ENCODE assay signal across 13 cellular contexts in the genomic region with DNA sequence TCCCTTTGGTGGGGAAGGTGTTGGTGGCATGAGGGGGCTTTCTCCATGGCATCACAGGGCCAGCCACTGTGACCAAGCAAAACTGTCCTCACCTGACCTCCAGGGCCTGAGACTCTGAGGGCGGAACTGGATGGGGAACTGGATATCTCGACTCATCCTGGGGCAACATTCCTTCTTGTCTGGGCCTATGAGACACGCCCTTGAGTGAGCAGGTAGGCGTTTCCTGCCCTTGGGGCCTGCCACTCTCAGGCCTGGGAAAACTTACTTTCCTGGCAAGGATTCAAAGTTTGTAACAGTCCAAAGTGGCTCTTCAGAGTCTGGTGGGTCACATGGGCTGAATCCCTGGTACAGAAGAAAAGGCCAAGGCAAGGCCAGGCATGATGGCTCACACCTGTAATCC. TPM values are rescaled to one million over a fixed set of nuclear protein-coding genes. Genes with fewer than 3 reads are reported as not detected.
DNase-seq lines count a peak whose midpoint lies in the region; ATAC-seq, FAIRE-seq and TF ChIP-seq lines count a peak whose summit lies in the region.
"Had no signal": no experiment of that assay in that cellular context is flagged by ENCODE, and none has a peak within 500 bp of the region (broad histone marks: within the 10 kb centered on the region; RNA-seq: fewer than 3 reads in every experiment).

No MANE protein-coding gene starts in this region.

- H3K27me3 Mint-ChIP-seq in CD8-positive, alpha-beta memory T cell: peaks cover 2 to 5% of the 10 kb centered on the region in 2 donors

- H3K9me1 ChIP-seq in keratinocyte (ENCODE audit: control insufficient read depth, extremely low read depth, insufficient read depth, low read length): no peaks in the 10 kb centered on the region

- no peaks in the 10 kb centered on the region for H3K79me2 ChIP-seq in keratinocyte (ENCODE audit: control insufficient read depth, insufficient read depth, low read length)

- no peaks in the 10 kb centered on the region for H3K36me3 ChIP-seq in keratinocyte (ENCODE audit: control insufficient read depth in 2 of 2, extremely low read depth in 1 of 2, insufficient read depth in 2 of 2, low read length in 2 of 2)
- no peaks in the 10 kb centered on the region for H3K36me3 ChIP-seq in CD8-positive, alpha-beta memory T cell (ENCODE audit: insufficient read depth, low read length)

- ATAC-seq in Right ventricle myocardium superior (ENCODE audit: poor library complexity) (peak; percentile 91), HG02571 (IDR thresholded peaks at IDR 0.05; ENCODE audit: unreplicated experiment) (no peak)
- ATAC-seq: stimulated activated memory B cell treated with anti-CD40 and anti-IgM and Interleukin-4, amounts not matched to agents 10 μg/mL and 1 μg/mL and 100 μg/mL, for 72 hours had no signal

- H3K4me2 ChIP-seq in keratinocyte (ENCODE audit: control insufficient read depth, extremely low read depth, insufficient read depth, low read depth, low read length): peak overlapping the region; percentile 27

- no peak overlapping the region for H3K4me3 ChIP-seq in keratinocyte (ENCODE audit: control insufficient read depth in 2 of 3, extremely low read depth in 1 of 3, insufficient read depth in 2 of 3, low read depth in 1 of 3, low read length in 3 of 3)
- no peak overlapping the region for H3K4me3 ChIP-seq in CD8-positive, alpha-beta memory T cell (ENCODE audit: low read length)

- peaks cover 1% of the 10 kb centered on the region for H3K9me3 ChIP-seq in keratinocyte (ENCODE audit: control insufficient read depth, low read depth, low read length)
- no peaks in the 10 kb centered on the region for H3K9me3 ChIP-seq in CD8-positive, alpha-beta memory T cell (ENCODE audit: low read length)

- H3K36me3 Mint-ChIP-seq in CD8-positive, alpha-beta memory T cell: no peaks in the 10 kb centered on the region
- H3K36me3 Mint-ChIP-seq: stimulated activated memory B cell treated with anti-CD40 and anti-IgM and Interleukin-4, amounts not matched to agents 10 μg/mL and 1 μg/mL and 100 μg/mL, for 72 hours had no signal

- CTCF ChIA-PET in CD8-positive, alpha-beta memory T cell (lab: Charles Lee): interaction anchor here (2.6 kb wide), 1 partner anchor 10 kb away, joined by 11 read pairs; no protein-coding TSS in a partner anchor

- H3K27ac Mint-ChIP-seq in CD8-positive, alpha-beta memory T cell: no peak overlapping the region
- H3K27ac Mint-ChIP-seq: stimulated activated memory B cell treated with anti-CD40 and anti-IgM and Interleukin-4, amounts not matched to agents 10 μg/mL and 1 μg/mL and 100 μg/mL, for 72 hours had no signal

- DNase-seq in Right ventricle myocardium superior (no peak), cardiac septum (ENCODE audit: low spot score) (no peak), amniotic epithelial cell (ENCODE audit: low read depth) (peak; percentile 52), keratinocyte (ENCODE audit: low read depth, low spot score) (peak; percentile 82), retina (no peak)
- no peak for DNase-seq in CD8-positive, alpha-beta memory T cell
- DNase-seq in activated CD4-positive, alpha-beta T cell treated with anti-CD3 and anti-CD28 coated beads, Interleukin-2, amount 50 U/mL, for 1 hour: no peak
- DNase-seq: activated CD4-positive, alpha-beta T cell treated with anti-CD3 and anti-CD28 coated beads for 1 hour; activated naive CD4-positive, alpha-beta T cell treated with anti-CD3 and anti-CD28 coated beads, Interleukin-2, amount 50 U/mL, for 16 hours; MM.1S had no signal

- H4K20me1 ChIP-seq in keratinocyte (ENCODE audit: control insufficient read depth, extremely low read depth, insufficient read depth, low read length): no peaks in the 10 kb centered on the region

- peaks cover 26% of the 10 kb centered on the region for H3K4me1 ChIP-seq in keratinocyte (ENCODE audit: control insufficient read depth, extremely low read depth, insufficient read depth, low read length)
- no peaks in the 10 kb centered on the region for H3K4me1 ChIP-seq in CD8-positive, alpha-beta memory T cell (ENCODE audit: insufficient read depth, low read length)

- POLR2A ChIA-PET in CD8-positive, alpha-beta memory T cell (lab: Charles Lee): no interaction called here

- no peaks in the 10 kb centered on the region for H3K4me1 Mint-ChIP-seq in CD8-positive, alpha-beta memory T cell
- H3K4me1 Mint-ChIP-seq: stimulated activated memory B cell treated with anti-CD40 and anti-IgM and Interleukin-4, amounts not matched to agents 10 μg/mL and 1 μg/mL and 100 μg/mL, for 72 hours had no signal

- no peak overlapping the region for H3K4me3 Mint-ChIP-seq in CD8-positive, alpha-beta memory T cell
- H3K4me3 Mint-ChIP-seq: stimulated activated memory B cell treated with anti-CD40 and anti-IgM and Interleukin-4, amounts not matched to agents 10 μg/mL and 1 μg/mL and 100 μg/mL, for 72 hours had no signal

- TF ChIP-seq CTCF in keratinocyte (optimal IDR thresholded peaks at IDR 0.05 in 1 of 3, IDR thresholded peaks at IDR 0.05 in 1 of 3, conservative IDR thresholded peaks at IDR 0.05 in 1 of 3; ENCODE audit: extremely low read depth in 1 of 3, insufficient read depth in 2 of 3, low read length in 3 of 3): no peak

- no peaks in the 10 kb centered on the region for H3K27me3 ChIP-seq in keratinocyte (ENCODE audit: control insufficient read depth, extremely low read depth, insufficient read depth, low read length)
- no peaks in the 10 kb centered on the region for H3K27me3 ChIP-seq in CD8-positive, alpha-beta memory T cell (ENCODE audit: insufficient read depth, low read length, poor library complexity, severe bottlenecking)

- no peak overlapping the region for H2AFZ ChIP-seq in keratinocyte (ENCODE audit: control insufficient read depth, low read length)

- dilution Hi-C loops in keratinocyte (cut with MboI; ENCODE audit: extremely low pct_ligation_motif_present, low sequenced_read_pairs): no loop called here

- peak overlapping the region; percentile 54 for H3K27ac ChIP-seq in keratinocyte (ENCODE audit: control insufficient read depth, insufficient read depth, low read length)
- H3K27ac ChIP-seq in CD8-positive, alpha-beta memory T cell (ENCODE audit: low read depth, low read length): no peak overlapping the region

- intact Hi-C loops in Right ventricle myocardium superior (cut with DNase I): no loop called here
- intact Hi-C loops in cardiac septum (cut with DNase I): no loop called here

- H3K9ac ChIP-seq in keratinocyte (ENCODE audit: control insufficient read depth, extremely low read depth, insufficient read depth, low read length): no peak overlapping the region

- H3K9me3 Mint-ChIP-seq in CD8-positive, alpha-beta memory T cell: no peaks in the 10 kb centered on the region

- peak; percentile 92 for FAIRE-seq in keratinocyte (lab: Jason Lieb, UNC)

RNA-seq across cellular contexts. Expression of a gene that starts 9.6 kb away (rescaled TPM):
- 105 TPM for total RNA-seq in Right ventricle myocardium superior
- total RNA-seq in cardiac septum: 24.6 TPM
- 58.3 to 466 TPM (median 97.2 TPM) in 3 replicates for polyA plus RNA-seq in keratinocyte
- polyA plus RNA-seq in keratinocyte (2011; ENCODE audit: low read depth): 15.7 TPM
- polyA plus RNA-seq in keratinocyte (2011; cell fraction: cytosol; rRNA removed): 193 and 269 TPM in 2 replicates
- polyA plus RNA-seq in keratinocyte (2011; cell fraction: nucleus; rRNA removed): 90.9 and 130 TPM in 2 replicates
- 197 and 688 TPM in 2 replicates for polyA plus RNA-seq in keratinocyte (2012; ENCODE audit: low replicate concordance)
- 240 to 733 TPM (median 286 TPM) in 3 replicates for polyA minus RNA-seq in keratinocyte
- 355 TPM for polyA minus RNA-seq in keratinocyte (2011; cell fraction: cytosol; rRNA and poly(A)+ RNA removed)
- 54.5 and 55.9 TPM in 2 replicates for polyA minus RNA-seq in keratinocyte (2011; cell fraction: nucleus; rRNA and poly(A)+ RNA removed)
- total RNA-seq in CD8-positive, alpha-beta memory T cell: 10 to 100 TPM; 85.4 to 93.8 TPM
- polyA plus RNA-seq in CD8-positive, alpha-beta memory T cell: 181 TPM

RNA-seq across cellular contexts. Expression of a gene that starts 22.3 kb away (rescaled TPM):
- total RNA-seq in Right ventricle myocardium superior: not detected
- not detected for total RNA-seq in cardiac septum
- 0.79 to 4.0 TPM in 2 of 3 replicates, not detected in the other for polyA plus RNA-seq in keratinocyte
- 1.3 TPM for polyA plus RNA-seq in keratinocyte (2011; ENCODE audit: low read depth)
- polyA plus RNA-seq in keratinocyte (2011; cell fraction: cytosol; rRNA removed): 2.4 and 3.7 TPM in 2 replicates
- polyA plus RNA-seq in keratinocyte (2011; cell fraction: nucleus; rRNA removed): 1.1 and 1.6 TPM in 2 replicates
- polyA plus RNA-seq in keratinocyte (2012; ENCODE audit: low replicate concordance): 2.0 and 25.0 TPM in 2 replicates
- 1.9 TPM in 1 of 3 replicates, not detected in the others for polyA minus RNA-seq in keratinocyte
- not detected for polyA minus RNA-seq in keratinocyte (2011; cell fraction: cytosol; rRNA and poly(A)+ RNA removed)
- polyA minus RNA-seq in keratinocyte (2011; cell fraction: nucleus; rRNA and poly(A)+ RNA removed): not detected in 2 replicates
- total RNA-seq in CD8-positive, alpha-beta memory T cell: 1 to 10 TPM; 4.8 to 5.5 TPM
- not detected for polyA plus RNA-seq in CD8-positive, alpha-beta memory T cell
- total RNA-seq: lung microvascular endothelial cell had no signal

RNA-seq across cellular contexts. Expression of a gene that starts 24.0 kb away (rescaled TPM):
- total RNA-seq in Right ventricle myocardium superior (1.3 TPM), cardiac septum (1.2 TPM)
- 8.4 to 21.5 TPM (median 9.8 TPM) in 3 replicates for polyA plus RNA-seq in keratinocyte
- polyA plus RNA-seq in keratinocyte (2011; ENCODE audit: low read depth): 4.5 TPM
- 39.5 and 41.3 TPM in 2 replicates for polyA plus RNA-seq in keratinocyte (2011; cell fraction: cytosol; rRNA removed)
- polyA plus RNA-seq in keratinocyte (2011; cell fraction: nucleus; rRNA removed): 11.6 and 23.5 TPM in 2 replicates
- polyA plus RNA-seq in keratinocyte (2012; ENCODE audit: low replicate concordance): 20.2 and 245 TPM in 2 replicates
- polyA minus RNA-seq in keratinocyte: 4.1 to 10.9 TPM (median 8.2 TPM) in 3 replicates
- polyA minus RNA-seq in keratinocyte (2011; cell fraction: cytosol; rRNA and poly(A)+ RNA removed): 8.8 TPM
- polyA minus RNA-seq in keratinocyte (2011; cell fraction: nucleus; rRNA and poly(A)+ RNA removed): 3.1 TPM in 1 of 2 replicates, not detected in the other
- total RNA-seq in CD8-positive, alpha-beta memory T cell: 10 to 100 TPM; 41.0 to 46.8 TPM
- polyA plus RNA-seq in CD8-positive, alpha-beta memory T cell: not detected
- total RNA-seq: lung microvascular endothelial cell had no signal

RNA-seq across cellular contexts. Expression of a gene that starts 34.1 kb away (rescaled TPM):
- total RNA-seq in Right ventricle myocardium superior: 2.1 TPM
- total RNA-seq in cardiac septum: 2.2 TPM
- polyA plus RNA-seq in keratinocyte: 1.5 to 4.1 TPM (median 2.3 TPM) in 3 replicates
- not detected for polyA plus RNA-seq in keratinocyte (2011; ENCODE audit: low read depth)
- polyA plus RNA-seq in keratinocyte (2011; cell fraction: cytosol; rRNA removed): 1.7 and 3.3 TPM in 2 replicates
- polyA plus RNA-seq in keratinocyte (2011; cell fraction: nucleus; rRNA removed): 0.90 and 1.1 TPM in 2 replicates
- polyA plus RNA-seq in keratinocyte (2012; ENCODE audit: low replicate concordance): 1.7 and 6.5 TPM in 2 replicates
- polyA minus RNA-seq in keratinocyte: 0.79 to 4.8 TPM (median 2.5 TPM) in 3 replicates
- polyA minus RNA-seq in keratinocyte (2011; cell fraction: cytosol; rRNA and poly(A)+ RNA removed): 4.2 TPM
- polyA minus RNA-seq in keratinocyte (2011; cell fraction: nucleus; rRNA and poly(A)+ RNA removed): 0.74 TPM in 1 of 2 replicates, not detected in the other
- 10 to 100 TPM; 17.9 to 18.6 TPM for total RNA-seq in CD8-positive, alpha-beta memory T cell
- 60.7 TPM for polyA plus RNA-seq in CD8-positive, alpha-beta memory T cell

RNA-seq across cellular contexts. Expression of a gene that starts 38.0 kb away (rescaled TPM):
- total RNA-seq in Right ventricle myocardium superior (20.6 TPM), cardiac septum (33.4 TPM)
- 59.2 to 79.7 TPM (median 74.1 TPM) in 3 replicates for polyA plus RNA-seq in keratinocyte
- 33.3 TPM for polyA plus RNA-seq in keratinocyte (2011; ENCODE audit: low read depth)
- 60.2 and 65.3 TPM in 2 replicates for polyA plus RNA-seq in keratinocyte (2011; cell fraction: cytosol; rRNA removed)
- polyA plus RNA-seq in keratinocyte (2011; cell fraction: nucleus; rRNA removed): 107 and 120 TPM in 2 replicates
- polyA plus RNA-seq in keratinocyte (2012; ENCODE audit: low replicate concordance): 45.0 and 83.5 TPM in 2 replicates
- polyA minus RNA-seq in keratinocyte: 103 to 147 TPM (median 104 TPM) in 3 replicates
- 89.4 TPM for polyA minus RNA-seq in keratinocyte (2011; cell fraction: cytosol; rRNA and poly(A)+ RNA removed)
- 41.3 and 74.2 TPM in 2 replicates for polyA minus RNA-seq in keratinocyte (2011; cell fraction: nucleus; rRNA and poly(A)+ RNA removed)
- total RNA-seq in CD8-positive, alpha-beta memory T cell: 100 to 1,000 TPM; 153 to 155 TPM
- polyA plus RNA-seq in CD8-positive, alpha-beta memory T cell: 93.8 TPM

Comparison
In these comparisons a context has a peak if more than half of its experiments do, and no peak if none do; other contexts are left out.
1. DNase-seq: peak in amniotic epithelial cell (single experiment) and keratinocyte (single experiment); none in Right ventricle myocardium superior (single experiment), cardiac septum (single experiment), CD8-positive, alpha-beta memory T cell (0 of 5), retina (single experiment) and activated CD4-positive, alpha-beta T cell treated with anti-CD3 and anti-CD28 coated beads, Interleukin-2, amount 50 U/mL, for 1 hour (single experiment).
2. RNA of a gene that starts 24.0 kb away (total RNA-seq): 41.0 to 46.8 TPM in CD8-positive, alpha-beta memory T cell; 1.3 TPM in Right ventricle myocardium superior (single experiment) and 1.2 TPM in cardiac septum (single experiment); every median in the first group is over 10 times any median in the second.